Comparison of ENCODE assay signal across 18 cellular contexts in genomic region chr6:105578308-105578707, GRCh38.
DNase-seq lines count a peak whose midpoint lies in the region; ATAC-seq and TF ChIP-seq lines count a peak whose summit lies in the region.
"Had no signal": no experiment of that assay in that cellular context is flagged by ENCODE, and none has a peak within 500 bp of the region (broad histone marks: within the 10 kb centered on the region; RNA-seq: fewer than 3 reads in every experiment).

No MANE protein-coding gene starts in this region.

- no peak overlapping the region for H3K27ac ChIP-seq in lower lobe of right lung
- H3K27ac ChIP-seq in esophagus squamous epithelium, result no peak overlapping the region

- H3K36me3 Mint-ChIP-seq in activated CD4-positive, alpha-beta T cell treated with anti-CD3 and anti-CD28 coated beads, Interleukin-2, amount 10 ng/mL, durations not matched to agents 24 days and 14 days (ENCODE audit: low read depth), result peaks cover 2% of the 10 kb centered on the region
- H3K36me3 Mint-ChIP-seq in activated naive CD8-positive, alpha-beta T cell treated with anti-CD3 and anti-CD28 coated beads, Interleukin-2, amount 50 U/mL, for 24 hours (ENCODE audit: low read depth), result no peaks in the 10 kb centered on the region
- no peaks in the 10 kb centered on the region for H3K36me3 Mint-ChIP-seq in activated naive CD8-positive, alpha-beta T cell treated with anti-CD3 and anti-CD28 coated beads for 36 hours
- H3K36me3 Mint-ChIP-seq in activated T-helper 1 cell treated with anti-CD3 and anti-CD28 coated beads, Interleukin-12 subunit alpha, Interleukin-12 subunit beta, Interleukin-2, Interleukin-4 antibody, amounts not matched to agents 30 ng/mL and 10 ng/mL and 1 ng/mL, durations not matched to agents 14 hours and 24 hours and 36 hours (ENCODE audit: low read depth), result peaks cover 17% of the 10 kb centered on the region
- H3K36me3 Mint-ChIP-seq: CD4-positive, alpha-beta memory T cell had no signal

- H3K27ac Mint-ChIP-seq in activated CD4-positive, alpha-beta T cell treated with anti-CD3 and anti-CD28 coated beads, Interleukin-2, amount 10 ng/mL, durations not matched to agents 24 days and 14 days, result no peak overlapping the region
- peak overlapping the region; percentile 44 for H3K27ac Mint-ChIP-seq in activated naive CD8-positive, alpha-beta T cell treated with anti-CD3 and anti-CD28 coated beads, Interleukin-2, amount 50 U/mL, for 24 hours
- no peak overlapping the region for H3K27ac Mint-ChIP-seq in activated naive CD8-positive, alpha-beta T cell treated with anti-CD3 and anti-CD28 coated beads for 36 hours
- peak overlapping the region; percentile 45 for H3K27ac Mint-ChIP-seq in activated T-helper 1 cell treated with anti-CD3 and anti-CD28 coated beads, Interleukin-12 subunit alpha, Interleukin-12 subunit beta, Interleukin-2, Interleukin-4 antibody, amounts not matched to agents 30 ng/mL and 10 ng/mL and 1 ng/mL, durations not matched to agents 14 hours and 24 hours and 36 hours
- H3K27ac Mint-ChIP-seq: CD4-positive, alpha-beta memory T cell; GM23338; H9 had no signal

- H3K4me3 Mint-ChIP-seq in activated CD4-positive, alpha-beta T cell treated with anti-CD3 and anti-CD28 coated beads, Interleukin-2, amount 10 ng/mL, durations not matched to agents 24 days and 14 days, result peak overlapping the region; percentile 2
- no peak overlapping the region for H3K4me3 Mint-ChIP-seq in activated naive CD8-positive, alpha-beta T cell treated with anti-CD3 and anti-CD28 coated beads, Interleukin-2, amount 50 U/mL, for 24 hours
- no peak overlapping the region for H3K4me3 Mint-ChIP-seq in activated naive CD8-positive, alpha-beta T cell treated with anti-CD3 and anti-CD28 coated beads for 36 hours
- H3K4me3 Mint-ChIP-seq in activated T-helper 1 cell treated with anti-CD3 and anti-CD28 coated beads, Interleukin-12 subunit alpha, Interleukin-12 subunit beta, Interleukin-2, Interleukin-4 antibody, amounts not matched to agents 30 ng/mL and 10 ng/mL and 1 ng/mL, durations not matched to agents 14 hours and 24 hours and 36 hours, result no peak overlapping the region
- H3K4me3 Mint-ChIP-seq: CD4-positive, alpha-beta memory T cell; GM23338; H9 had no signal

- H3K36me3 ChIP-seq in lower lobe of right lung, result no peaks in the 10 kb centered on the region
- no peaks in the 10 kb centered on the region for H3K36me3 ChIP-seq in esophagus squamous epithelium

- intact Hi-C loops in activated CD4-positive, alpha-beta T cell treated with anti-CD3 and anti-CD28 coated beads, Interleukin-2, amount 10 ng/mL, durations not matched to agents 24 days and 14 days (cut with micrococcal nuclease), result no loop called here
- intact Hi-C loops in activated T-helper 1 cell treated with anti-CD3 and anti-CD28 coated beads, Interleukin-12 subunit alpha, Interleukin-12 subunit beta, Interleukin-2, Interleukin-4 antibody, amounts not matched to agents 30 ng/mL and 10 ng/mL and 1 ng/mL, durations not matched to agents 14 hours and 24 hours and 36 hours (cut with micrococcal nuclease), result no loop called here
- intact Hi-C loops in lower lobe of right lung (cut with DNase I), result no loop called here
- intact Hi-C loops in esophagus squamous epithelium (cut with DNase I), result no loop called here

- no peaks in the 10 kb centered on the region for H3K4me1 ChIP-seq in lower lobe of right lung
- no peaks in the 10 kb centered on the region for H3K4me1 ChIP-seq in esophagus squamous epithelium

- H3K9me3 ChIP-seq in lower lobe of right lung, result no peaks in the 10 kb centered on the region
- no peaks in the 10 kb centered on the region for H3K9me3 ChIP-seq in esophagus squamous epithelium
- H3K9me3 ChIP-seq: A549 had no signal

- no peak for TF ChIP-seq POLR2A in esophagus squamous epithelium (IDR thresholded peaks at IDR 0.05)

- peaks cover 26% of the 10 kb centered on the region for H3K9me3 Mint-ChIP-seq in activated CD4-positive, alpha-beta T cell treated with anti-CD3 and anti-CD28 coated beads, Interleukin-2, amount 10 ng/mL, durations not matched to agents 24 days and 14 days
- no peaks in the 10 kb centered on the region for H3K9me3 Mint-ChIP-seq in activated naive CD8-positive, alpha-beta T cell treated with anti-CD3 and anti-CD28 coated beads, Interleukin-2, amount 50 U/mL, for 24 hours
- H3K9me3 Mint-ChIP-seq in activated naive CD8-positive, alpha-beta T cell treated with anti-CD3 and anti-CD28 coated beads for 36 hours, result no peaks in the 10 kb centered on the region
- H3K9me3 Mint-ChIP-seq in activated T-helper 1 cell treated with anti-CD3 and anti-CD28 coated beads, Interleukin-12 subunit alpha, Interleukin-12 subunit beta, Interleukin-2, Interleukin-4 antibody, amounts not matched to agents 30 ng/mL and 10 ng/mL and 1 ng/mL, durations not matched to agents 14 hours and 24 hours and 36 hours, result peaks cover 21% of the 10 kb centered on the region
- H3K9me3 Mint-ChIP-seq: GM23338, H9 had no signal

- no peak overlapping the region for H3K4me3 ChIP-seq in lower lobe of right lung
- H3K4me3 ChIP-seq in esophagus squamous epithelium, result no peak overlapping the region
- H3K4me3 ChIP-seq: A549, GM23338 had no signal

- peaks cover 11% of the 10 kb centered on the region for H3K4me1 Mint-ChIP-seq in activated CD4-positive, alpha-beta T cell treated with anti-CD3 and anti-CD28 coated beads, Interleukin-2, amount 10 ng/mL, durations not matched to agents 24 days and 14 days
- H3K4me1 Mint-ChIP-seq in activated naive CD8-positive, alpha-beta T cell treated with anti-CD3 and anti-CD28 coated beads, Interleukin-2, amount 50 U/mL, for 24 hours, result peaks cover 6% of the 10 kb centered on the region
- H3K4me1 Mint-ChIP-seq in activated naive CD8-positive, alpha-beta T cell treated with anti-CD3 and anti-CD28 coated beads for 36 hours, result no peaks in the 10 kb centered on the region
- H3K4me1 Mint-ChIP-seq in activated T-helper 1 cell treated with anti-CD3 and anti-CD28 coated beads, Interleukin-12 subunit alpha, Interleukin-12 subunit beta, Interleukin-2, Interleukin-4 antibody, amounts not matched to agents 30 ng/mL and 10 ng/mL and 1 ng/mL, durations not matched to agents 14 hours and 24 hours and 36 hours (ENCODE audit: low read depth), result peaks cover 9% of the 10 kb centered on the region

- TF ChIP-seq CTCF in lower lobe of right lung (IDR thresholded peaks at IDR 0.05) (no peak), esophagus squamous epithelium (IDR thresholded peaks at IDR 0.05) (no peak)

- ATAC-seq in activated naive CD8-positive, alpha-beta T cell treated with anti-CD3 and anti-CD28 coated beads, Interleukin-2, amount 50 U/mL, for 24 hours, result no peak
- no peak for ATAC-seq in lower lobe of right lung
- ATAC-seq: A549, GM23338, HCT116 had no signal

- peaks cover 36% of the 10 kb centered on the region for H3K27me3 Mint-ChIP-seq in activated CD4-positive, alpha-beta T cell treated with anti-CD3 and anti-CD28 coated beads, Interleukin-2, amount 10 ng/mL, durations not matched to agents 24 days and 14 days
- peaks cover 14% of the 10 kb centered on the region for H3K27me3 Mint-ChIP-seq in activated naive CD8-positive, alpha-beta T cell treated with anti-CD3 and anti-CD28 coated beads, Interleukin-2, amount 50 U/mL, for 24 hours
- peaks cover 37% of the 10 kb centered on the region for H3K27me3 Mint-ChIP-seq in activated naive CD8-positive, alpha-beta T cell treated with anti-CD3 and anti-CD28 coated beads for 36 hours
- peaks cover 30% of the 10 kb centered on the region for H3K27me3 Mint-ChIP-seq in activated T-helper 1 cell treated with anti-CD3 and anti-CD28 coated beads, Interleukin-12 subunit alpha, Interleukin-12 subunit beta, Interleukin-2, Interleukin-4 antibody, amounts not matched to agents 30 ng/mL and 10 ng/mL and 1 ng/mL, durations not matched to agents 14 hours and 24 hours and 36 hours (ENCODE audit: insufficient read depth)

- DNase-seq in activated CD4-positive, alpha-beta T cell treated with anti-CD3 and anti-CD28 coated beads, Interleukin-2, amount 10 ng/mL, durations not matched to agents 24 days and 14 days, result no peak
- no peak for DNase-seq in activated CD4-positive, alpha-beta T cell treated with anti-CD3 and anti-CD28 coated beads, Interleukin-2, amount 50 U/mL, for 48 hours
- no peak for DNase-seq in activated naive CD8-positive, alpha-beta T cell treated with anti-CD3 and anti-CD28 coated beads, Interleukin-2, amount 50 U/mL, for 24 hours
- no peak for DNase-seq in activated naive CD8-positive, alpha-beta T cell treated with anti-CD3 and anti-CD28 coated beads for 36 hours
- DNase-seq in activated T-helper 1 cell treated with anti-CD3 and anti-CD28 coated beads, Interleukin-12 subunit alpha, Interleukin-12 subunit beta, Interleukin-2, Interleukin-4 antibody, amounts not matched to agents 30 ng/mL and 10 ng/mL and 1 ng/mL, durations not matched to agents 14 hours and 24 hours and 36 hours (ENCODE audit: low spot score), result no peak
- no peak for DNase-seq in lower lobe of right lung
- DNase-seq in esophagus squamous epithelium (lab: John Stamatoyannopoulos, UW), result no peak
- DNase-seq: 8988T; C1 segment of cervical spinal cord; Calu3; CD4-positive, alpha-beta memory T cell; COR-L47; DMS53; DMS79 treated with DMSO at 0.1 percent for 48 hours; H9 had no signal

- H3K27me3 ChIP-seq in lower lobe of right lung (ENCODE audit: low read depth), result no peaks in the 10 kb centered on the region
- H3K27me3 ChIP-seq in esophagus squamous epithelium, result no peaks in the 10 kb centered on the region

Comparison
In these comparisons a context has a peak if more than half of its experiments do, and no peak if none do; other contexts are left out.
1. H3K27ac Mint-ChIP-seq: peak in activated naive CD8-positive, alpha-beta T cell treated with anti-CD3 and anti-CD28 coated beads, Interleukin-2, amount 50 U/mL, for 24 hours (single experiment) and activated T-helper 1 cell treated with anti-CD3 and anti-CD28 coated beads, Interleukin-12 subunit alpha, Interleukin-12 subunit beta, Interleukin-2, Interleukin-4 antibody, amounts not matched to agents 30 ng/mL and 10 ng/mL and 1 ng/mL, durations not matched to agents 14 hours and 24 hours and 36 hours (single experiment); none in activated CD4-positive, alpha-beta T cell treated with anti-CD3 and anti-CD28 coated beads, Interleukin-2, amount 10 ng/mL, durations not matched to agents 24 days and 14 days (single experiment) and activated naive CD8-positive, alpha-beta T cell treated with anti-CD3 and anti-CD28 coated beads for 36 hours (single experiment).